22 cellular contexts compared by ENCODE assay signal in the genomic region with DNA sequence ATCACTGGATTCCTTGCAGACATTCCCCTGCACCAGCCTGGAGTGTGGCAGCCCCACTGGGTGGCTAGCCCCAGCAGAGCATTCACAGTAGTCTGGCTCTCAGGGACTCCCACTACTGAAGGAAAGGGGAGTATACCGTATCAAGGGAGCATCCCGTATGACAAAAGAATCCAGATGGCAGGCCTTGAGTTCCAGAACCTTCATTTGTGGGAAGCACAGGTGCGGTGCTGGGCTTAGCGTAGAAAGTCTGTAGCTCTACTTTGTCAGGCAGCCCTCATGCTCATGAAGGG.
"Had no signal": no experiment of that assay in that cellular context is flagged by ENCODE, and none has a peak within 500 bp of the region (broad histone marks: within the 10 kb centered on the region; RNA-seq: fewer than 3 reads in every experiment).

No MANE protein-coding gene starts in this region.

- H3K4me1 ChIP-seq: lower lobe of right lung, spleen had no signal

- H3K27me3 ChIP-seq: esophagus squamous epithelium, gastroesophageal sphincter, neutrophil, spleen had no signal

- DNase-seq: esophagus squamous epithelium; glutamatergic neuron; immature natural killer cell; left cardiac atrium; left ventricle myocardium inferior; lower lobe of right lung; midbrain; naive thymus-derived CD4-positive, alpha-beta T cell; psoas muscle; retina; spleen; stimulated activated CD4-positive, alpha-beta T cell treated with anti-CD3 and anti-CD28 coated beads, Interleukin-15, amount 100 ng/mL, for 24 hours; stimulated activated CD4-positive, alpha-beta T cell treated with anti-CD3 and anti-CD28 coated beads, Interleukin-1b, Interleukin-23, amount 100 ng/mL, for 48 hours; stimulated activated CD4-positive, alpha-beta T cell treated with anti-CD3 and anti-CD28 coated beads, Interleukin-4, amount 100 ng/mL, for 24 hours; stimulated activated naive B cell treated with anti-CD40 and anti-IgM and Interleukin-4, amounts not matched to agents 10 μg/mL and 1 μg/mL and 100 μg/mL, for 72 hours; trophoblast cell had no signal

- FAIRE-seq: colon, keratinocyte had no signal

- H3K4me3 Mint-ChIP-seq: dendritic cell treated with granulocyte-macrophage colony-stimulating factor and Interleukin-4, amounts not matched to agents 40 ng/mL and 50 ng/mL, for 4 days; immature natural killer cell; memory B cell; naive thymus-derived CD4-positive, alpha-beta T cell; stimulated activated naive B cell treated with anti-CD40 and anti-IgM and Interleukin-4, amounts not matched to agents 10 μg/mL and 1 μg/mL and 100 μg/mL, for 72 hours had no signal

- H3K9me3 ChIP-seq: esophagus squamous epithelium, gastroesophageal sphincter, left ventricle myocardium inferior, lower lobe of right lung, neutrophil, psoas muscle, spleen had no signal

- H3K27ac ChIP-seq: esophagus squamous epithelium, gastroesophageal sphincter, left ventricle myocardium inferior, lower lobe of right lung, neutrophil, psoas muscle, spleen had no signal

- H3K9me3 Mint-ChIP-seq: dendritic cell treated with granulocyte-macrophage colony-stimulating factor and Interleukin-4, amounts not matched to agents 40 ng/mL and 50 ng/mL, for 4 days; immature natural killer cell; memory B cell; naive thymus-derived CD4-positive, alpha-beta T cell; stimulated activated naive B cell treated with anti-CD40 and anti-IgM and Interleukin-4, amounts not matched to agents 10 μg/mL and 1 μg/mL and 100 μg/mL, for 72 hours had no signal

- H3K27ac Mint-ChIP-seq: dendritic cell treated with granulocyte-macrophage colony-stimulating factor and Interleukin-4, amounts not matched to agents 40 ng/mL and 50 ng/mL, for 4 days; memory B cell; stimulated activated naive B cell treated with anti-CD40 and anti-IgM and Interleukin-4, amounts not matched to agents 10 μg/mL and 1 μg/mL and 100 μg/mL, for 72 hours had no signal

- ATAC-seq: gastroesophageal sphincter; lower lobe of right lung; naive thymus-derived CD4-positive, alpha-beta T cell; stimulated activated naive B cell treated with anti-CD40 and anti-IgM and Interleukin-4, amounts not matched to agents 10 μg/mL and 1 μg/mL and 100 μg/mL, for 72 hours had no signal

- H3K4me3 ChIP-seq: esophagus squamous epithelium, gastroesophageal sphincter, left ventricle myocardium inferior, lower lobe of right lung, psoas muscle, spleen had no signal

- H3K27me3 Mint-ChIP-seq: dendritic cell treated with granulocyte-macrophage colony-stimulating factor and Interleukin-4, amounts not matched to agents 40 ng/mL and 50 ng/mL, for 4 days; memory B cell; naive thymus-derived CD4-positive, alpha-beta T cell; stimulated activated naive B cell treated with anti-CD40 and anti-IgM and Interleukin-4, amounts not matched to agents 10 μg/mL and 1 μg/mL and 100 μg/mL, for 72 hours had no signal
